In the genomic region with DNA sequence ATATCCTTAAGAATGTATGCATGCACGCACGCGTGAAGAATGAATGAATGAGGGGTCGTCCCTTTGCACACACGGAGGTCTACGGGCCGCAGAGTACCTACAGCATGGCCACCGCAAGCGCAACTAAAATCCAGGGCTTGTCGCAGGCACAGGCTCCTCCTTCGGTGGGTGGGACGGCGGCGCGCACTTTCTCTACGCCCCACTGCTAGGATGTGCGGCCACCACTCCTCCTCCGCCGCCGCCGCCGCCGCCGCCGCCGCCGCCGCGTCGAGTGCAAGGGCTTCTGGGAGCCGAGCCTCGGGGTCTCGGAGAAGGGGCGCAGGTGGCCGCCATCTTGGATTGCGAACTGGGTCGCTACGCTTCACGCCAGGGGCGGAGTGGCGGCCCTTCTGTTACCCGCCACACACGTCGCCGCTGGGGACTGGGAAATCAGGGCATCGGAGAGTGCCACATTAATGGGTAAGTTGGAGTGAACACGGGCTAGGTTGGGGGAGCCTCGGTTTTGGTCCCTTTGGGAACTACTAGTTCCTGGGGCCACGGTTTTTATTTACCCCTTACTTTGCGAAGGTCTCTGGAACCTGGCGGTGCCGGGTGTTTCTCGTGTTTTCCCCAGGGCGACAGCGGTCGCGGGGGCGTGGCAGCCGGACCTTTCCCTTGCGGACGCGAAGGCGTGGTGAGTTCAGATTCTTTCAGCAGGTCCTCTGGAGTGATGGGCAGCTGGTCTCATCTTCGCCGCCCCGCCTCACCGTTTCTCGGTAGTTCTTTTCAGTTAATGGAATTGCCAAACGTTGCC, we compare ENCODE assay signal across 8 cellular contexts. TPM values are rescaled to one million over a fixed set of nuclear protein-coding genes. Genes with fewer than 3 reads are reported as not detected.
DNase-seq lines count a peak whose midpoint lies in the region; ATAC-seq and TF ChIP-seq lines count a peak whose summit lies in the region.

A gene (plus strand): TSS at position 332 of the 793 bp plus-strand sequence. CDS start 124 bp downstream, at position 456.

- TF ChIP-seq POLR2A in GM19099 (IDR thresholded peaks at IDR 0.05; ENCODE audit: extremely low read depth, insufficient read length, low read depth), result peak; percentile 97

- ATAC-seq in HG03378 (IDR thresholded peaks at IDR 0.05; ENCODE audit: unreplicated experiment), result peak; percentile 97

- DNase-seq in AML-193 (lab: John Stamatoyannopoulos, UW), result peak; percentile 92 to 94
- peak; percentile 86 for DNase-seq in NCI-H446 treated with DMSO at 0.1 percent for 48 hours (lab: John Stamatoyannopoulos, UW)
- peak; percentile 87 for DNase-seq in activated CD4-positive, CD25-positive, alpha-beta regulatory T cell treated with anti-CD3 and anti-CD28 coated beads, Interleukin-2, amount 50 U/mL, for 72 hours
- DNase-seq in cerebellum (ENCODE audit: low spot score), result peak; percentile 90
- peak; percentile 85 for DNase-seq in kidney glomerular epithelial cell (lab: John Stamatoyannopoulos, UW)
- DNase-seq in stimulated activated CD4-positive, alpha-beta T cell treated with anti-CD3 and anti-CD28 coated beads, Interleukin-15, amount 100 ng/mL, for 48 hours (ENCODE audit: low read depth in 2 of 2), result peak; percentile 89 to 90

RNA-seq across cellular contexts. Expression of the gene that starts here (rescaled TPM):
- 37.5 TPM for total RNA-seq in cerebellum

Comparison
In these comparisons a context has a peak if more than half of its experiments do, and no peak if none do; other contexts are left out.
1. Peak in every context shown above with its lines: DNase-seq and ATAC-seq.